Comparison of ENCODE assay signal across 21 cellular contexts in the genomic region with DNA sequence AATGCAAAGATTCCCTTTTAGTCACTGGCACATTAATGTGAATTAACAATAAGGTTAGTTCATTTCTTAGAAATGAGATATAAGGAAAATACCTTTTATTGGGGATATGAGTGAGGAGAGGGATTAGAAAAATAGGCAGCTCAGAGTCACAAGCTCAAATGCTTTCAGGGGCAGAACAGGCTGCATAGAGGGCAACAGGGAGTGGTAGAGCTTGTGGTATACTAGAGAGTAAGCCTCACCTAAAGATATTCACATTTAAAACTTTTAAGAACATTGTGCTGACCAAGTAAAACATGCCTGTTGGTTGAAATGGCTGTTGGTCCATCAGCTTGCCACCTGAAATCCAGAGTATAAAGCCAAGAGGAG. TPM values are rescaled to one million over a fixed set of nuclear protein-coding genes. Genes with fewer than 3 reads are reported as not detected.
DNase-seq lines count a peak whose midpoint lies in the region; ATAC-seq and TF ChIP-seq lines count a peak whose summit lies in the region.
"Had no signal": no experiment of that assay in that cellular context is flagged by ENCODE, and none has a peak within 500 bp of the region (broad histone marks: within the 10 kb centered on the region; RNA-seq: fewer than 3 reads in every experiment).

No MANE protein-coding gene starts in this region.

- TF ChIP-seq CTCF in IMR-90 (conservative IDR thresholded peaks at IDR 0.05; ENCODE audit: low read depth, low read length) (no peak), brain (conservative IDR thresholded peaks at IDR 0.05) (no peak), hepatocyte (IDR thresholded peaks at IDR 0.05; ENCODE audit: poor library complexity) (no peak), thoracic aorta (IDR thresholded peaks at IDR 0.05) (no peak)

- H3K4me2 ChIP-seq in IMR-90 (ENCODE audit: low read depth, low read length) = peak overlapping the region; percentile 70; the same call in 1 of the 2 replicates
- H3K4me2 ChIP-seq in hepatocyte = peak overlapping the region; percentile 1

- peak overlapping the region; percentile 93 for H3K27ac ChIP-seq in IMR-90 (ENCODE audit: insufficient read depth, low read length)
- peak overlapping the region; percentile 50 for H3K27ac ChIP-seq in hepatocyte
- H3K27ac ChIP-seq in thoracic aorta = peak overlapping the region; percentile 6 to 76
- H3K27ac ChIP-seq in CD4-positive, alpha-beta memory T cell (ENCODE audit: low read depth, low read length) = no peak overlapping the region
- H3K27ac ChIP-seq: HL-60 had no signal

- H3K9me3 Mint-ChIP-seq in brain = no peaks in the 10 kb centered on the region
- no peaks in the 10 kb centered on the region for H3K9me3 Mint-ChIP-seq in CD4-positive, alpha-beta memory T cell
- H3K9me3 Mint-ChIP-seq: activated CD4-positive, alpha-beta T cell treated with anti-CD3 and anti-CD28 coated beads, Interleukin-2, amount 10 ng/mL, durations not matched to agents 24 days and 14 days; stimulated activated naive CD8-positive, alpha-beta T cell treated with anti-CD3 and anti-CD28 coated beads, Interleukin-15, Interleukin-2, amounts not matched to agents 100 ng/mL and 50 ng/mL, for 24 hours had no signal

- ATAC-seq in IMR-90 (ENCODE audit: low read depth) (peak; percentile 24), thoracic aorta (ENCODE audit: insufficient number of reproducible peaks, low FRiP score, low read depth) (no peak), GM21515 (IDR thresholded peaks at IDR 0.05; ENCODE audit: unreplicated experiment) (no peak)

- H3K18ac ChIP-seq in IMR-90 (ENCODE audit: low read depth, low read length) = peak overlapping the region; percentile 90; the same call in 1 of the 2 replicates

- TF ChIP-seq RAD21 in IMR-90 (IDR thresholded peaks at IDR 0.05; ENCODE audit: low read length) = no peak

- peak overlapping the region; percentile 100 for H2BK20ac ChIP-seq in IMR-90 (ENCODE audit: low read depth, low read length)

- peak overlapping the region; percentile 98 for H2BK120ac ChIP-seq in IMR-90 (ENCODE audit: low read depth, low read length)

- H3K27ac Mint-ChIP-seq in brain = peak overlapping the region in 4 of 5 experiments; percentile 10 to 91 (median 66)
- H3K27ac Mint-ChIP-seq in CD4-positive, alpha-beta memory T cell = no peak overlapping the region
- H3K27ac Mint-ChIP-seq: activated CD4-positive, alpha-beta T cell treated with anti-CD3 and anti-CD28 coated beads, Interleukin-2, amount 10 ng/mL, durations not matched to agents 24 days and 14 days; B cell; stimulated activated naive CD8-positive, alpha-beta T cell treated with anti-CD3 and anti-CD28 coated beads, Interleukin-15, Interleukin-2, amounts not matched to agents 100 ng/mL and 50 ng/mL, for 24 hours had no signal

- H3K79me1 ChIP-seq in IMR-90 (ENCODE audit: low read depth in 1 of 2, low read length in 2 of 2) = peaks cover 0 to 6% of the 10 kb centered on the region in 2 experiments; a peak in 2 of 4 replicates

- no peaks in the 10 kb centered on the region for H4K20me1 ChIP-seq in IMR-90 (ENCODE audit: insufficient read depth, low read length)
- H4K20me1 ChIP-seq in hepatocyte (ENCODE audit: insufficient read depth, poor library complexity, severe bottlenecking) = no peaks in the 10 kb centered on the region

- peak overlapping the region; percentile 90 for H3K56ac ChIP-seq in IMR-90 (ENCODE audit: extremely low read depth, insufficient read depth, low read length)

- H3K14ac ChIP-seq in IMR-90 (replicated peaks; ENCODE audit: low read depth, low read length) = peak overlapping the region; percentile 85

- no peaks in the 10 kb centered on the region for H3K27me3 Mint-ChIP-seq in brain
- H3K27me3 Mint-ChIP-seq in CD4-positive, alpha-beta memory T cell = no peaks in the 10 kb centered on the region
- H3K27me3 Mint-ChIP-seq: activated CD4-positive, alpha-beta T cell treated with anti-CD3 and anti-CD28 coated beads, Interleukin-2, amount 10 ng/mL, durations not matched to agents 24 days and 14 days had no signal

- peaks cover 50% of the 10 kb centered on the region for H3K4me1 Mint-ChIP-seq in brain
- no peaks in the 10 kb centered on the region for H3K4me1 Mint-ChIP-seq in CD4-positive, alpha-beta memory T cell
- H3K4me1 Mint-ChIP-seq: activated CD4-positive, alpha-beta T cell treated with anti-CD3 and anti-CD28 coated beads, Interleukin-2, amount 10 ng/mL, durations not matched to agents 24 days and 14 days; B cell had no signal

- H3K23ac ChIP-seq in IMR-90 (ENCODE audit: low read depth, low read length) = peak overlapping the region; percentile 97

- H4K5ac ChIP-seq in IMR-90 (ENCODE audit: low read depth, low read length) = peak overlapping the region; percentile 76; the same call in 1 of the 2 replicates

- no peaks in the 10 kb centered on the region for H3K36me3 Mint-ChIP-seq in brain
- H3K36me3 Mint-ChIP-seq in CD4-positive, alpha-beta memory T cell = no peaks in the 10 kb centered on the region

- intact Hi-C loops in IMR-90 (cut with micrococcal nuclease) = loop anchor here (2.0 kb wide), 1 partner anchor 17 kb away; no protein-coding TSS in a partner anchor
- intact Hi-C loops in CD4-positive, alpha-beta memory T cell (cut with micrococcal nuclease) = no loop called here

- H2AFZ ChIP-seq in IMR-90 (replicated peaks; ENCODE audit: low read length, poor library complexity) = peak overlapping the region; percentile 2
- no peak overlapping the region for H2AFZ ChIP-seq in hepatocyte

- no peak overlapping the region for H3K4me3 ChIP-seq in IMR-90 (ENCODE audit: insufficient read depth, low read depth, low read length)
- no peak overlapping the region for H3K4me3 ChIP-seq in hepatocyte
- peak overlapping the region; percentile 5 for H3K4me3 ChIP-seq in thoracic aorta
- H3K4me3 ChIP-seq in CD4-positive, alpha-beta memory T cell (ENCODE audit: low read length in 2 of 2) = no peak overlapping the region
- H3K4me3 ChIP-seq: K562 had no signal

- BruUV-seq in IMR-90 (replicated peaks; lab: Mats Ljungman, UMichigan) = no TSS peak

- H3K4me1 ChIP-seq in IMR-90 (ENCODE audit: control insufficient read depth, insufficient read depth, low read length) (peaks cover 20% of the 10 kb centered on the region), hepatocyte (ENCODE audit: insufficient read depth) (peaks cover 39% of the 10 kb centered on the region), thoracic aorta (ENCODE audit: control insufficient read depth in 1 of 2, low read depth in 2 of 2) (peaks cover 16 to 37% of the 10 kb centered on the region in 2 donors)
- no peaks in the 10 kb centered on the region for H3K4me1 ChIP-seq in CD4-positive, alpha-beta memory T cell (ENCODE audit: insufficient read depth, low read length)

- H3K4me3 Mint-ChIP-seq in brain = peak overlapping the region in 2 of 5 experiments; percentile 17 to 25
- no peak overlapping the region for H3K4me3 Mint-ChIP-seq in CD4-positive, alpha-beta memory T cell
- H3K4me3 Mint-ChIP-seq: activated CD4-positive, alpha-beta T cell treated with anti-CD3 and anti-CD28 coated beads, Interleukin-2, amount 10 ng/mL, durations not matched to agents 24 days and 14 days; B cell; stimulated activated naive CD8-positive, alpha-beta T cell treated with anti-CD3 and anti-CD28 coated beads, Interleukin-15, Interleukin-2, amounts not matched to agents 100 ng/mL and 50 ng/mL, for 24 hours had no signal

- dilution Hi-C loops in IMR-90 (cut with HindIII; ENCODE audit: low sequenced_read_pairs, unreplicated experiment) = no loop called here

- H3K27me3 ChIP-seq in IMR-90 (ENCODE audit: control insufficient read depth, insufficient read depth, low read length) = no peaks in the 10 kb centered on the region
- no peaks in the 10 kb centered on the region for H3K27me3 ChIP-seq in hepatocyte
- no peaks in the 10 kb centered on the region for H3K27me3 ChIP-seq in thoracic aorta (replicated peaks; ENCODE audit: insufficient read depth)
- H3K27me3 ChIP-seq in CD4-positive, alpha-beta memory T cell (ENCODE audit: insufficient read depth, low read length) = no peaks in the 10 kb centered on the region

- H3K4ac ChIP-seq in IMR-90 (ENCODE audit: low read depth, low read length) = peak overlapping the region; percentile 99

- in situ Hi-C loops in IMR-90 (cut with MboI; ENCODE audit: low sequenced_read_pairs) = no loop called here

- H3K36me3 ChIP-seq in IMR-90 (ENCODE audit: control insufficient read depth, insufficient read depth, low read length) (no peaks in the 10 kb centered on the region), hepatocyte (replicated peaks; ENCODE audit: insufficient read depth, low read depth) (no peaks in the 10 kb centered on the region), thoracic aorta (no peaks in the 10 kb centered on the region)
- no peaks in the 10 kb centered on the region for H3K36me3 ChIP-seq in CD4-positive, alpha-beta memory T cell (ENCODE audit: insufficient read depth, low read length)

- peak overlapping the region; percentile 44; the same call in 1 of the 2 replicates for H3K9ac ChIP-seq in IMR-90 (ENCODE audit: low read depth, low read length)

- TF ChIP-seq POLR2A in IMR-90 (IDR thresholded peaks at IDR 0.05; ENCODE audit: low read depth, low read length) = no peak

- peaks cover 10% of the 10 kb centered on the region for H3K9me1 ChIP-seq in IMR-90 (ENCODE audit: insufficient read depth, low read length)

- peak overlapping the region; percentile 87 to 92 for H4K8ac ChIP-seq in IMR-90 (ENCODE audit: low read depth in 2 of 2, low read length in 2 of 2)

- DNase-seq in IMR-90 (no peak), hepatocyte (ENCODE audit: low spot score) (no peak), thoracic aorta (ENCODE audit: low spot score) (no peak), NCI-H524 (lab: John Stamatoyannopoulos, UW) (no peak), activated gamma-delta T cell treated with Interleukin-2 at 50 U/mL for 16 hours (no peak)
- DNase-seq in CD4-positive, alpha-beta memory T cell = no peak
- DNase-seq: activated CD4-positive, alpha-beta T cell treated with anti-CD3 and anti-CD28 coated beads, Interleukin-2, amount 10 ng/mL, durations not matched to agents 24 days and 14 days; activated CD8-positive, alpha-beta memory T cell treated with anti-CD3 and anti-CD28 coated beads, Interleukin-2, amount 50 U/mL, for 48 hours; activated naive CD4-positive, alpha-beta T cell treated with anti-CD3 and anti-CD28 coated beads, Interleukin-2, amount 50 U/mL, for 16 hours; hippocampal formation; kidney; MV-4-11; NCI-H2081; NCI-H510A treated with DMSO at 0.1 percent for 48 hours had no signal

- peak overlapping the region; percentile 95 for H2BK5ac ChIP-seq in IMR-90 (ENCODE audit: low read depth, low read length, poor library complexity, severe bottlenecking)

- H3K9me3 ChIP-seq in IMR-90 (ENCODE audit: control insufficient read depth, insufficient read depth, low read length) = no peaks in the 10 kb centered on the region
- no peaks in the 10 kb centered on the region for H3K9me3 ChIP-seq in hepatocyte (ENCODE audit: low read depth)
- no peaks in the 10 kb centered on the region for H3K9me3 ChIP-seq in thoracic aorta
- no peaks in the 10 kb centered on the region for H3K9me3 ChIP-seq in CD4-positive, alpha-beta memory T cell (ENCODE audit: control insufficient read depth in 1 of 2, low read length in 2 of 2)

- H2AK5ac ChIP-seq in IMR-90 (ENCODE audit: low read depth, low read length) = peak overlapping the region; percentile 98

- no peaks in the 10 kb centered on the region for H3K9me2 ChIP-seq in hepatocyte (replicated peaks; ENCODE audit: insufficient read depth)

- peak overlapping the region; percentile 95 for H2BK15ac ChIP-seq in IMR-90 (ENCODE audit: low read depth, low read length)

- H4K91ac ChIP-seq in IMR-90 (ENCODE audit: insufficient read depth, low read depth, low read length) = peak overlapping the region; percentile 98

- CTCF ChIA-PET in IMR-90 (lab: Yijun Ruan, JAX) = interaction anchor here (0.7 to 2.6 kb wide), 5 partner anchors 9 to 963 kb away, joined by 3 to 7 read pairs (median 3); no protein-coding TSS in a partner anchor
- CTCF ChIA-PET in CD4-positive, alpha-beta memory T cell (lab: Charles Lee; ENCODE audit: partially characterized antibody) = no interaction called here

- H2AK9ac ChIP-seq in IMR-90 (replicated peaks; ENCODE audit: low read depth, low read length, poor library complexity) = peak overlapping the region; percentile 87

- POLR2A ChIA-PET in IMR-90 (lab: Charles Lee; ENCODE audit: unreplicated experiment) = interaction anchor here (1.2 to 1.9 kb wide), 2 partner anchors 25 to 86 kb away, joined by 3 to 7 read pairs; partner anchors contain the start of gene LOX
- POLR2A ChIA-PET in CD4-positive, alpha-beta memory T cell (lab: Charles Lee; ENCODE audit: partially characterized antibody) = no interaction called here

- H3K79me2 ChIP-seq in hepatocyte = no peaks in the 10 kb centered on the region

RNA-seq across cellular contexts. Expression of gene ZNF474, which starts 34.7 kb away (rescaled TPM):
- total RNA-seq in IMR-90 (2012; rRNA removed) (0.54 and 0.56 TPM in 2 replicates), hepatocyte (0.43 and 1.9 TPM in 2 replicates), thoracic aorta (under 1 TPM; 0.27 to 0.92 TPM)
- polyA plus RNA-seq in IMR-90 (2012; rRNA removed) (0.19 and 0.24 TPM in 2 replicates), brain (ENCODE audit: insufficient read depth, low read depth, low replicate concordance) (not detected), hepatocyte (1.7 and 2.8 TPM in 2 replicates)
- polyA plus RNA-seq in IMR-90 (2012; cell fraction: cytosol; rRNA removed) = 0.02 and 0.13 TPM in 2 replicates
- 0.15 and 0.34 TPM in 2 replicates for polyA plus RNA-seq in IMR-90 (2012; cell fraction: nucleus; rRNA removed; ENCODE audit: low replicate concordance)
- total RNA-seq in CD4-positive, alpha-beta memory T cell = under 1 TPM in 1 of 2 experiments, not detected in 1; 0.17 TPM
- under 1 TPM in 1 of 2 donors, not detected in 1; 0.30 TPM for polyA plus RNA-seq in CD4-positive, alpha-beta memory T cell
- total RNA-seq: activated CD4-positive, alpha-beta T cell treated with anti-CD3 and anti-CD28 coated beads, Interleukin-2, amount 10 ng/mL, durations not matched to agents 24 days and 14 days; B cell; OCI-LY7 had no signal

Comparison
In these comparisons a context has a peak if more than half of its experiments do, and no peak if none do; other contexts are left out.
1. H3K27ac Mint-ChIP-seq: peak in brain (4 of 5); none in CD4-positive, alpha-beta memory T cell (0 of 7).